Comparison of ENCODE assay signal across 21 cellular contexts in the genomic region with DNA sequence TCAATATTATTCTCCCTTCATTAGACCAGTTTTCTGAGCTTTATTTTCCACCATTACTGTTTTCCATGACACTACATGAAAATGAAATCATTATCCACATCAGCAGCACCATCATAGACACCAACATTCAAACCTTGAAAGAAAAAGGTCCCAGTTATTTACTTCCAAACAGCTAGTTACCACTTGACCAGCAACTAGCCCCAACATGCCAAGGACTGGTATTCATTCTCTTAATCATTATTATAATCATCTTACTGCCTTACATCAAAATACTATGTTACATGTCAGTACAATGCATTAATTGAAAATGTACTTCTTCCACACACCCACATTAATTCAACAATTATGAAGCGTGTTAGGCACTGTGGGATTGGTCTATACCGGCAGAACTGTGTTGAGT.
"Had no signal": no experiment of that assay in that cellular context is flagged by ENCODE, and none has a peak within 500 bp of the region (broad histone marks: within the 10 kb centered on the region; RNA-seq: fewer than 3 reads in every experiment).

No MANE protein-coding gene starts in this region.

- DNase-seq: IMR-90, Karpas-422, KG1, MG63, NCI-H1092, NCI-H1436, NCI-H187, NCI-H2029, NCI-H2081 treated with DMSO at 0.1 percent for 48 hours, NCI-H2227 treated with DMSO at 0.1 percent for 48 hours, NCI-H510A, NCI-H524 treated with DMSO at 0.1 percent for 48 hours, NCI-H69, NCI-H774, Right ventricle myocardium superior, RPMI8226, SIG-M5 had no signal

- H3K9me3 ChIP-seq: MG63, SJSA1 had no signal

- H3K4me1 ChIP-seq: SJSA1 had no signal

- H3K36me3 ChIP-seq: MG63, SJSA1 had no signal

- FAIRE-seq: HepG2, RCC 7860 had no signal

- H3K27ac ChIP-seq: SJSA1, SK-N-MC had no signal

- H3K4me3 ChIP-seq: MG63, SJSA1, SK-N-MC had no signal

- ATAC-seq: HepG2 had no signal

- H3K27me3 ChIP-seq: MG63 had no signal
